In the genomic region with DNA sequence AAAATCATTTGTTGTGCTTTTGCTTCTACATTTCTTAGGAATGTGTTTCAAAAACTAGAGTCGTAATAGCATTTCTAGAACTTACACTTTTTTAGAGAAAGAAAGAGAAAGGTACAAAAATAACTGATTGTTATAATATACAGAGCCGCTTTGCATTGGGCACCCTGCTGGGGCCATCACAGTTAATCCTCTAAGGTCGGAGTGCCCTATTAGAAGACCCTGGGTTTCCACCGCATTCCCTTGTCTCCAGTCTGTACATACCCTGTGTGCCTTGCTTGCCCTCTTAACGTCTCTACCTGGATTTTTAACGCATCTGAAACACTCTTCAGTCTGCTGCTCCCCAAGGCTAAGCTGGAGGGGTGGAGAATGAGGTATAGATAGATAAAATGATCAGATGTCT, we compare ENCODE assay signal across 6 cellular contexts. TPM values are rescaled to one million over a fixed set of nuclear protein-coding genes. Genes with fewer than 3 reads are reported as not detected.
DNase-seq lines count a peak whose midpoint lies in the region; ATAC-seq and TF ChIP-seq lines count a peak whose summit lies in the region.

No MANE protein-coding gene starts in this region.

- H3K79me2 ChIP-seq in hepatocyte: peaks cover 54% of the 10 kb centered on the region

- H3K4me3 ChIP-seq in cardiac muscle cell (peak overlapping the region; percentile 43), hepatocyte (peak overlapping the region; percentile 77)

- peak overlapping the region; percentile 81 for H3K4me2 ChIP-seq in hepatocyte

- H3K36me3 Mint-ChIP-seq in type B pancreatic cell: peaks cover 50% of the 10 kb centered on the region

- intact Hi-C loops in Right ventricle myocardium superior (cut with DNase I): no loop called here

- H3K9me2 ChIP-seq in hepatocyte (replicated peaks; ENCODE audit: insufficient read depth): no peaks in the 10 kb centered on the region

- H3K27ac ChIP-seq in cardiac muscle cell (no peak overlapping the region), hepatocyte (peak overlapping the region; percentile 99)

- H4K20me1 ChIP-seq in hepatocyte (ENCODE audit: insufficient read depth, poor library complexity, severe bottlenecking): no peaks in the 10 kb centered on the region

- no peaks in the 10 kb centered on the region for H3K9me3 Mint-ChIP-seq in type B pancreatic cell

- H3K4me1 Mint-ChIP-seq in type B pancreatic cell (ENCODE audit: unreplicated experiment): peaks cover 16% of the 10 kb centered on the region

- H3K9me3 ChIP-seq in cardiac muscle cell (ENCODE audit: low read depth): no peaks in the 10 kb centered on the region
- H3K9me3 ChIP-seq in hepatocyte (ENCODE audit: low read depth): no peaks in the 10 kb centered on the region

- no peaks in the 10 kb centered on the region for H3K4me1 ChIP-seq in cardiac muscle cell (ENCODE audit: low read depth)
- H3K4me1 ChIP-seq in hepatocyte (ENCODE audit: insufficient read depth): no peaks in the 10 kb centered on the region

- H3K27me3 ChIP-seq in cardiac muscle cell (peaks cover 17% of the 10 kb centered on the region), hepatocyte (no peaks in the 10 kb centered on the region)

- ATAC-seq in Right ventricle myocardium superior (ENCODE audit: poor library complexity): no peak

- peaks cover 20% of the 10 kb centered on the region for H3K27me3 Mint-ChIP-seq in type B pancreatic cell

- 34% methylated on average over 6 of the region's 6 CpGs for WGBS in hepatocyte (ENCODE audit: low lambda C conversion rate, missing lambda C conversion rate)

- peak overlapping the region; percentile 97 for H3K27ac Mint-ChIP-seq in type B pancreatic cell

- TF ChIP-seq CTCF in cardiac muscle cell (IDR thresholded peaks at IDR 0.05; ENCODE audit: low read depth, low read length) (no peak), hepatocyte (IDR thresholded peaks at IDR 0.05; ENCODE audit: poor library complexity) (no peak), type B pancreatic cell (conservative IDR thresholded peaks at IDR 0.05) (no peak)

- H2AFZ ChIP-seq in hepatocyte: peak overlapping the region; percentile 76

- peaks cover 4% of the 10 kb centered on the region for H3K36me3 ChIP-seq in cardiac muscle cell
- no peaks in the 10 kb centered on the region for H3K36me3 ChIP-seq in hepatocyte (replicated peaks; ENCODE audit: insufficient read depth, low read depth)

- DNase-seq in cardiac muscle cell (ENCODE audit: low read depth in 1 of 2, low spot score in 1 of 2) (no peak), Right ventricle myocardium superior (no peak), hepatocyte (ENCODE audit: low spot score) (no peak), type B pancreatic cell (ENCODE audit: extremely low spot score, unreplicated experiment) (peak; percentile 16), T1000 (lab: John Stamatoyannopoulos, UW) (no peak)
- DNase-seq in activated CD4-positive, alpha-beta T cell treated with anti-CD3 and anti-CD28 coated beads, Interleukin-2, amount 50 U/mL, for 4 hours: no peak

- H3K4me3 Mint-ChIP-seq in type B pancreatic cell: peak overlapping the region; percentile 90

RNA-seq across cellular contexts. Expression of a gene that starts 1.3 kb away (rescaled TPM):
- total RNA-seq in cardiac muscle cell (3.7 and 4.9 TPM in 2 replicates), Right ventricle myocardium superior (0.94 TPM), hepatocyte (43.5 and 45.4 TPM in 2 replicates), type B pancreatic cell (ENCODE audit: low replicate concordance) (26.1 and 62.5 TPM in 2 replicates)
- polyA plus RNA-seq in cardiac muscle cell (4.9 TPM in 2 replicates), hepatocyte (19.6 and 26.4 TPM in 2 replicates)

RNA-seq across cellular contexts. Expression of a gene that starts 46.6 kb away (rescaled TPM):
- total RNA-seq in cardiac muscle cell (18.8 and 26.0 TPM in 2 replicates), Right ventricle myocardium superior (17.8 TPM), hepatocyte (20.2 and 33.8 TPM in 2 replicates), type B pancreatic cell (ENCODE audit: low replicate concordance) (19.6 and 30.9 TPM in 2 replicates)
- polyA plus RNA-seq in cardiac muscle cell (29.0 and 34.1 TPM in 2 replicates), hepatocyte (21.3 and 21.7 TPM in 2 replicates)

RNA-seq across cellular contexts. Expression of a gene that starts 46.9 kb away (rescaled TPM):
- total RNA-seq in cardiac muscle cell (13.4 and 22.5 TPM in 2 replicates), Right ventricle myocardium superior (42.3 TPM), hepatocyte (41.3 and 43.2 TPM in 2 replicates), type B pancreatic cell (ENCODE audit: low replicate concordance) (29.9 and 30.8 TPM in 2 replicates)
- polyA plus RNA-seq in cardiac muscle cell (69.7 and 70.6 TPM in 2 replicates), hepatocyte (74.1 and 89.7 TPM in 2 replicates)

RNA-seq across cellular contexts. Expression of a gene that starts 46.9 kb away (rescaled TPM):
- total RNA-seq in cardiac muscle cell (65.6 and 80.4 TPM in 2 replicates), Right ventricle myocardium superior (29.9 TPM), hepatocyte (75.5 and 81.6 TPM in 2 replicates), type B pancreatic cell (ENCODE audit: low replicate concordance) (59.9 and 60.2 TPM in 2 replicates)
- polyA plus RNA-seq in cardiac muscle cell (104 and 110 TPM in 2 replicates), hepatocyte (112 and 126 TPM in 2 replicates)
